In the genomic region with DNA sequence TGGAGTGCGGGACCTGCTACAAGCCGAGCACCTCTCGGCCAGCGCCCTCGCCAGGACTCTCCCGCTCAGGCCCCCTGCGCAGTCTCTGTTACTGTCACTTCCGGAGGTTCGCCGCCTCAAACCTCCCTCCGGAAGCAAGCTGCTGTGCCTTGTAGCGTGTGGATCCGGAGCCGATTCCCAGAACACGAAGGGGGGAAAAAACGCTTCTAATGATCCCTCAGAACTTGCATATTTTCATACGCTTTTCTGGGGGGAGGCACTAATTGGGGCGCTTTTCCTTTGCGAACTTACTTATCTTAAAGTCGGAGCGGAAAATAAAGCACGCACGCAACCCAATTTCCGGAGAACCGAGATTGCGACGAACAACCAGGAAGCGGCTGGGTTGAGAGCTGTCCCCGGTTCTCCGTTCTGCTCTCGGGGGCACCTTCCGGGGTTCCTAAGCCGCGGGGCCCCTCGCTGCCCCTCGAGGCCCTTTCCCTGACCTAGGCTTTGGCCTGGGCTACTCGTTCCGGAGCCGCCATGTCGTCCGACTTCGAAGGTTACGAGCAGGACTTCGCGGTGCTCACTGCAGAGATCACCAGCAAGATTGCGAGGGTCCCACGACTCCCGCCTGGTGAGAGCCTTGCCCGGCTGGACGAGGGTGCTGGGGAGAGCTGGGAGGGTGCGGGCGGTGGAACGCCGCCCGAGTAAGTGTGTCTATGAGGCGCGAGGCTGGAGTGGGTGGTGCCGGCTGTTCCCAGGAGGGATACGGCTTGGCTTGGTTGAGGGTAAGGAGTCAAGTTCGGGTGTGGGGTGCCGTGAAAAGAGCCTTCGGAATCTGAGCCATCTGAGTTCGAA, we compare ENCODE assay signal across 1 cellular context.
TF ChIP-seq lines count a peak whose summit lies in the region.

A gene (plus strand): TSS at position 361 of the 837 bp plus-strand sequence. CDS start 159 bp downstream, at position 520.
A gene with protein sequence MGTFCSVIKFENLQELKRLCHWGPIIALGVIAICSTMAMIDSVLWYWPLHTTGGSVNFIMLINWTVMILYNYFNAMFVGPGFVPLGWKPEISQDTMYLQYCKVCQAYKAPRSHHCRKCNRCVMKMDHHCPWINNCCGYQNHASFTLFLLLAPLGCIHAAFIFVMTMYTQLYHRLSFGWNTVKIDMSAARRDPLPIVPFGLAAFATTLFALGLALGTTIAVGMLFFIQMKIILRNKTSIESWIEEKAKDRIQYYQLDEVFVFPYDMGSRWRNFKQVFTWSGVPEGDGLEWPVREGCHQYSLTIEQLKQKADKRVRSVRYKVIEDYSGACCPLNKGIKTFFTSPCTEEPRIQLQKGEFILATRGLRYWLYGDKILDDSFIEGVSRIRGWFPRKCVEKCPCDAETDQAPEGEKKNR (minus strand): TSS at position 60 of the 837 bp plus-strand sequence. CDS start 1,478 bp downstream, outside the sequence.

TF ChIP-seq in SK-N-SH, 30 proteins besides CTCF, POLR2A, EP300 and RAD21 (continued from another document):
- TF ChIP-seq, protein P1, sequence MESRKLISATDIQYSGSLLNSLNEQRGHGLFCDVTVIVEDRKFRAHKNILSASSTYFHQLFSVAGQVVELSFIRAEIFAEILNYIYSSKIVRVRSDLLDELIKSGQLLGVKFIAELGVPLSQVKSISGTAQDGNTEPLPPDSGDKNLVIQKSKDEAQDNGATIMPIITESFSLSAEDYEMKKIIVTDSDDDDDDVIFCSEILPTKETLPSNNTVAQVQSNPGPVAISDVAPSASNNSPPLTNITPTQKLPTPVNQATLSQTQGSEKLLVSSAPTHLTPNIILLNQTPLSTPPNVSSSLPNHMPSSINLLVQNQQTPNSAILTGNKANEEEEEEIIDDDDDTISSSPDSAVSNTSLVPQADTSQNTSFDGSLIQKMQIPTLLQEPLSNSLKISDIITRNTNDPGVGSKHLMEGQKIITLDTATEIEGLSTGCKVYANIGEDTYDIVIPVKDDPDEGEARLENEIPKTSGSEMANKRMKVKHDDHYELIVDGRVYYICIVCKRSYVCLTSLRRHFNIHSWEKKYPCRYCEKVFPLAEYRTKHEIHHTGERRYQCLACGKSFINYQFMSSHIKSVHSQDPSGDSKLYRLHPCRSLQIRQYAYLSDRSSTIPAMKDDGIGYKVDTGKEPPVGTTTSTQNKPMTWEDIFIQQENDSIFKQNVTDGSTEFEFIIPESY (IDR thresholded peaks at IDR 0.05; ENCODE audit: borderline replicate concordance, low read depth): no peak
- TF ChIP-seq FOXJ3 (CRISPR knock-in tag; IDR thresholded peaks at IDR 0.05): no peak
- TF ChIP-seq NRF1 (IDR thresholded peaks at IDR 0.05; ENCODE audit: low read depth, low read length): peak; percentile 77
- TF ChIP-seq YY1 (IDR thresholded peaks at IDR 0.05; ENCODE audit: low read depth): 0 out of 2 replicates have a peak, but pooled peaks have one; percentile 54
- 0 out of 2 replicates have a peak, but pooled peaks have one; percentile 9 for TF ChIP-seq MXI1 (IDR thresholded peaks at IDR 0.05; ENCODE audit: low read depth, low read length)
- TF ChIP-seq POLR2AphosphoS5 (IDR thresholded peaks at IDR 0.05; ENCODE audit: low read depth, low read length): peak; percentile 77; the same call in 1 of the 2 replicates
- TF ChIP-seq RXRA (IDR thresholded peaks at IDR 0.05; ENCODE audit: borderline replicate concordance, low read depth): no peak
- no peak for TF ChIP-seq NFIC (IDR thresholded peaks at IDR 0.05; ENCODE audit: borderline replicate concordance)
- TF ChIP-seq SIN3A (IDR thresholded peaks at IDR 0.05; ENCODE audit: borderline replicate concordance, low read depth, low read length): no peak
- 0 out of 2 replicates have a peak, but pooled peaks have one; percentile 25 for TF ChIP-seq TEAD4 (IDR thresholded peaks at IDR 0.05; ENCODE audit: borderline replicate concordance, insufficient read depth)
- TF ChIP-seq, protein P2, sequence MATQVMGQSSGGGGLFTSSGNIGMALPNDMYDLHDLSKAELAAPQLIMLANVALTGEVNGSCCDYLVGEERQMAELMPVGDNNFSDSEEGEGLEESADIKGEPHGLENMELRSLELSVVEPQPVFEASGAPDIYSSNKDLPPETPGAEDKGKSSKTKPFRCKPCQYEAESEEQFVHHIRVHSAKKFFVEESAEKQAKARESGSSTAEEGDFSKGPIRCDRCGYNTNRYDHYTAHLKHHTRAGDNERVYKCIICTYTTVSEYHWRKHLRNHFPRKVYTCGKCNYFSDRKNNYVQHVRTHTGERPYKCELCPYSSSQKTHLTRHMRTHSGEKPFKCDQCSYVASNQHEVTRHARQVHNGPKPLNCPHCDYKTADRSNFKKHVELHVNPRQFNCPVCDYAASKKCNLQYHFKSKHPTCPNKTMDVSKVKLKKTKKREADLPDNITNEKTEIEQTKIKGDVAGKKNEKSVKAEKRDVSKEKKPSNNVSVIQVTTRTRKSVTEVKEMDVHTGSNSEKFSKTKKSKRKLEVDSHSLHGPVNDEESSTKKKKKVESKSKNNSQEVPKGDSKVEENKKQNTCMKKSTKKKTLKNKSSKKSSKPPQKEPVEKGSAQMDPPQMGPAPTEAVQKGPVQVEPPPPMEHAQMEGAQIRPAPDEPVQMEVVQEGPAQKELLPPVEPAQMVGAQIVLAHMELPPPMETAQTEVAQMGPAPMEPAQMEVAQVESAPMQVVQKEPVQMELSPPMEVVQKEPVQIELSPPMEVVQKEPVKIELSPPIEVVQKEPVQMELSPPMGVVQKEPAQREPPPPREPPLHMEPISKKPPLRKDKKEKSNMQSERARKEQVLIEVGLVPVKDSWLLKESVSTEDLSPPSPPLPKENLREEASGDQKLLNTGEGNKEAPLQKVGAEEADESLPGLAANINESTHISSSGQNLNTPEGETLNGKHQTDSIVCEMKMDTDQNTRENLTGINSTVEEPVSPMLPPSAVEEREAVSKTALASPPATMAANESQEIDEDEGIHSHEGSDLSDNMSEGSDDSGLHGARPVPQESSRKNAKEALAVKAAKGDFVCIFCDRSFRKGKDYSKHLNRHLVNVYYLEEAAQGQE (IDR thresholded peaks at IDR 0.05; ENCODE audit: low read depth, low read length): peak; percentile 77
- no peak for TF ChIP-seq EZH2phosphoT487 (IDR thresholded peaks at IDR 0.05; ENCODE audit: borderline replicate concordance, low read depth)
- TF ChIP-seq TAF1 (IDR thresholded peaks at IDR 0.05; ENCODE audit: borderline replicate concordance, low read depth, low read length): peak; percentile 43
- peak; percentile 98 for TF ChIP-seq ELF1 (IDR thresholded peaks at IDR 0.05)
- TF ChIP-seq, protein P3, sequence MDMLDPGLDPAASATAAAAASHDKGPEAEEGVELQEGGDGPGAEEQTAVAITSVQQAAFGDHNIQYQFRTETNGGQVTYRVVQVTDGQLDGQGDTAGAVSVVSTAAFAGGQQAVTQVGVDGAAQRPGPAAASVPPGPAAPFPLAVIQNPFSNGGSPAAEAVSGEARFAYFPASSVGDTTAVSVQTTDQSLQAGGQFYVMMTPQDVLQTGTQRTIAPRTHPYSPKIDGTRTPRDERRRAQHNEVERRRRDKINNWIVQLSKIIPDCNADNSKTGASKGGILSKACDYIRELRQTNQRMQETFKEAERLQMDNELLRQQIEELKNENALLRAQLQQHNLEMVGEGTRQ (IDR thresholded peaks at IDR 0.05; ENCODE audit: borderline replicate concordance, low read depth, low read length): no peak
- peak; percentile 69 for TF ChIP-seq GATA2 (CRISPR knock-in tag; IDR thresholded peaks at IDR 0.05)
- TF ChIP-seq RCOR1 (IDR thresholded peaks at IDR 0.05; ENCODE audit: low read length): no peak
- TF ChIP-seq SMC3 (IDR thresholded peaks at IDR 0.05; ENCODE audit: low read depth, low read length): no peak
- TF ChIP-seq FOSL2 (IDR thresholded peaks at IDR 0.05; ENCODE audit: borderline replicate concordance, low read depth): no peak
- TF ChIP-seq, protein P4, sequence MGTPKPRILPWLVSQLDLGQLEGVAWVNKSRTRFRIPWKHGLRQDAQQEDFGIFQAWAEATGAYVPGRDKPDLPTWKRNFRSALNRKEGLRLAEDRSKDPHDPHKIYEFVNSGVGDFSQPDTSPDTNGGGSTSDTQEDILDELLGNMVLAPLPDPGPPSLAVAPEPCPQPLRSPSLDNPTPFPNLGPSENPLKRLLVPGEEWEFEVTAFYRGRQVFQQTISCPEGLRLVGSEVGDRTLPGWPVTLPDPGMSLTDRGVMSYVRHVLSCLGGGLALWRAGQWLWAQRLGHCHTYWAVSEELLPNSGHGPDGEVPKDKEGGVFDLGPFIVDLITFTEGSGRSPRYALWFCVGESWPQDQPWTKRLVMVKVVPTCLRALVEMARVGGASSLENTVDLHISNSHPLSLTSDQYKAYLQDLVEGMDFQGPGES (IDR thresholded peaks at IDR 0.05; ENCODE audit: low read depth, low read length): no peak
- 0 out of 2 replicates have a peak, but pooled peaks have one; percentile 11 for TF ChIP-seq TCF12 (IDR thresholded peaks at IDR 0.05)
- TF ChIP-seq CHD2 (IDR thresholded peaks at IDR 0.05; ENCODE audit: low read length, partially characterized antibody): no peak
- TF ChIP-seq FOXM1 (IDR thresholded peaks at IDR 0.05; ENCODE audit: low read depth): no peak
- no peak for TF ChIP-seq MEF2A (IDR thresholded peaks at IDR 0.05; ENCODE audit: borderline replicate concordance, low read depth)
- TF ChIP-seq RFX5 (IDR thresholded peaks at IDR 0.05; ENCODE audit: low read length): no peak
- TF ChIP-seq, protein P5, sequence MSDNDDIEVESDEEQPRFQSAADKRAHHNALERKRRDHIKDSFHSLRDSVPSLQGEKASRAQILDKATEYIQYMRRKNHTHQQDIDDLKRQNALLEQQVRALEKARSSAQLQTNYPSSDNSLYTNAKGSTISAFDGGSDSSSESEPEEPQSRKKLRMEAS (IDR thresholded peaks at IDR 0.05; ENCODE audit: low read depth): peak; percentile 59; the same call in 1 of the 2 replicates
- TF ChIP-seq, protein P6, sequence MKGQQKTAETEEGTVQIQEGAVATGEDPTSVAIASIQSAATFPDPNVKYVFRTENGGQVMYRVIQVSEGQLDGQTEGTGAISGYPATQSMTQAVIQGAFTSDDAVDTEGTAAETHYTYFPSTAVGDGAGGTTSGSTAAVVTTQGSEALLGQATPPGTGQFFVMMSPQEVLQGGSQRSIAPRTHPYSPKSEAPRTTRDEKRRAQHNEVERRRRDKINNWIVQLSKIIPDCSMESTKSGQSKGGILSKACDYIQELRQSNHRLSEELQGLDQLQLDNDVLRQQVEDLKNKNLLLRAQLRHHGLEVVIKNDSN (IDR thresholded peaks at IDR 0.05; ENCODE audit: borderline replicate concordance, low read depth): no peak
